Comparison of ENCODE assay signal across 9 cellular contexts in genomic region chr19:37197768-37198167, GRCh38.
"Had no signal": no experiment of that assay in that cellular context is flagged by ENCODE, and none has a peak within 500 bp of the region (broad histone marks: within the 10 kb centered on the region; RNA-seq: fewer than 3 reads in every experiment).

No MANE protein-coding gene starts in this region.

- H3K4me3 ChIP-seq: GM23338 had no signal

- H3K4me2 ChIP-seq: GM23338, KMS-11 had no signal

- H3K9ac ChIP-seq: KMS-11 had no signal

- H3K27ac ChIP-seq: KMS-11 had no signal

- H3K4me1 Mint-ChIP-seq: GM23338, H9 had no signal

- H2AFZ ChIP-seq: GM23338 had no signal

- ATAC-seq: GM23338 had no signal

- H3K4me3 Mint-ChIP-seq: GM23338, H9 had no signal

- FAIRE-seq: H1, H54, HTR-8/SVneo had no signal

- DNase-seq: H9, HCEC 1CT, Karpas-422, KBM-7 had no signal

- H3K27ac Mint-ChIP-seq: GM23338, H9 had no signal
